Comparison of ENCODE assay signal across 14 cellular contexts in genomic region chr20:46012926-46013825, GRCh38. TPM values are rescaled to one million over a fixed set of nuclear protein-coding genes. Genes with fewer than 3 reads are reported as not detected.
A peak's percentile ranks its signal among the peaks of the same experiment; 100 is the strongest.
DNase-seq lines count a peak whose midpoint lies in the region; ATAC-seq, FAIRE-seq and TF ChIP-seq lines count a peak whose summit lies in the region.
"Had no signal": no experiment of that assay in that cellular context is flagged by ENCODE, and none has a peak within 500 bp of the region (broad histone marks: within the 10 kb centered on the region; RNA-seq: fewer than 3 reads in every experiment).

No MANE protein-coding gene starts in this region.

- WGBS in GM12878 (ENCODE audit: insufficient coverage, insufficient replicate concordance, low lambda C conversion rate, missing lambda C conversion rate) = 36% methylated on average over 31 of the region's 39 CpGs

- no peak for TF ChIP-seq CTCF in GM12878 (IDR thresholded peaks at IDR 0.05 in 2 of 3, conservative IDR thresholded peaks at IDR 0.05 in 1 of 3; ENCODE audit: control insufficient read depth in 2 of 3, extremely low read depth in 1 of 3, insufficient read depth in 1 of 3, low read depth in 3 of 3, low read length in 3 of 3)
- TF ChIP-seq CTCF in natural killer cell (IDR thresholded peaks at IDR 0.05) = no peak

- no peaks in the 10 kb centered on the region for H3K79me2 ChIP-seq in GM12878 (ENCODE audit: control insufficient read depth, insufficient read depth, low read length)

- BruUV-seq in GM12878 (replicated peaks; lab: Mats Ljungman, UMichigan) = no TSS peak

- H3K4me3 ChIP-seq in HUES6 (ENCODE audit: low read depth, low read length) (peak overlapping the region; percentile 58), GM12878 (no peak overlapping the region)
- H3K4me3 ChIP-seq: thyroid gland had no signal

- SMC1A ChIA-PET in GM12878 (lab: Charles Lee; ENCODE audit: uncharacterized antibody, unreplicated experiment) = interaction anchor here (0.6 to 2.0 kb wide), 10 partner anchors 15 to 473 kb away, joined by 3 to 12 read pairs (median 4); no protein-coding TSS in a partner anchor

- TF ChIP-seq RAD21 in GM12878 (IDR thresholded peaks at IDR 0.05; ENCODE audit: insufficient read depth, low read depth, low read length) = no peak

- no peak for TF ChIP-seq EP300 in GM12878 (IDR thresholded peaks at IDR 0.05; ENCODE audit: borderline replicate concordance in 1 of 2, control insufficient read depth in 1 of 2, low read depth in 2 of 2, low read length in 2 of 2)

- H3K9me3 Mint-ChIP-seq in natural killer cell = no peaks in the 10 kb centered on the region
- H3K9me3 Mint-ChIP-seq: activated CD8-positive, alpha-beta T cell treated with anti-CD3 and anti-CD28 coated beads for 36 hours had no signal

- peak overlapping the region; percentile 69 for H3K4me3 Mint-ChIP-seq in natural killer cell

- POLR2A ChIA-PET in GM12878 (lab: Charles Lee) = interaction anchor here (0.7 kb wide), 1 partner anchor 104 kb away, joined by 6 read pairs; no protein-coding TSS in a partner anchor

- no peak for FAIRE-seq in GM12878 (lab: Jason Lieb, UNC)
- no peak for FAIRE-seq in H54 (lab: Jason Lieb, UNC)
- FAIRE-seq: GM19239 had no signal

- DNase-seq in NCI-H82 (lab: John Stamatoyannopoulos, UW) (peak; percentile 63), NCI-H82 treated with DMSO at 0.1 percent for 48 hours (lab: John Stamatoyannopoulos, UW; ENCODE audit: unreplicated experiment) (no peak), GM12878 (ENCODE audit: low read depth, low spot score) (no peak), natural killer cell (no peak), H54 (ENCODE audit: insufficient read length, low spot score) (no peak)

- CTCF ChIA-PET in GM12878 (lab: Yijun Ruan, JAX) = interaction anchor here (0.6 to 11.5 kb wide), 28 partner anchors 8 to 803 kb away, joined by 3 to 190 read pairs (median 5); partner anchors contain the start of genes PCIF1 and ZSWIM1

- intact Hi-C loops in GM12878 (cut with micrococcal nuclease; ENCODE audit: unreplicated experiment) = loop anchor here (5.0 kb wide), 1 partner anchor 41 kb away; the partner anchor contains the start of gene ZNF335
- intact Hi-C loops in natural killer cell (cut with micrococcal nuclease) = loop anchor here (1.0 to 5.0 kb wide), 2 partner anchors 26 to 41 kb away; partner anchors contain the start of gene ZNF335

- peaks cover 35 to 56% of the 10 kb centered on the region in 2 donors for H3K4me1 Mint-ChIP-seq in natural killer cell

- H3K27ac ChIP-seq in HUES6 (ENCODE audit: low read depth, low read length) (no peak overlapping the region), GM12878 (ENCODE audit: control insufficient read depth, insufficient read depth) (no peak overlapping the region)
- H3K27ac ChIP-seq: ascending aorta, thyroid gland had no signal

- H3K27me3 ChIP-seq in HUES6 (ENCODE audit: control insufficient read depth, insufficient read depth, low read length) (peaks cover 15% of the 10 kb centered on the region), GM12878 (replicated peaks in 1 of 2; ENCODE audit: control insufficient read depth in 2 of 2, insufficient read depth in 2 of 2, low read length in 1 of 2) (peaks cover 11 to 12% of the 10 kb centered on the region in 2 experiments; a peak in 3 of 4 replicates)

- H4K20me1 ChIP-seq in GM12878 (ENCODE audit: control insufficient read depth, insufficient read depth) = no peaks in the 10 kb centered on the region

- TF ChIP-seq POLR2A in GM12878 (IDR thresholded peaks at IDR 0.05; ENCODE audit: low read depth, low read length) (no peak), H54 (IDR thresholded peaks at IDR 0.05; ENCODE audit: low read depth, low read length) (no peak)

- peak overlapping the region in 1 of 2 donors; percentile 83 for H3K27ac Mint-ChIP-seq in natural killer cell
- H3K27ac Mint-ChIP-seq: activated CD8-positive, alpha-beta T cell treated with anti-CD3 and anti-CD28 coated beads for 36 hours had no signal

- H3K9ac ChIP-seq in HUES6 (ENCODE audit: low read length) = no peak overlapping the region
- no peak overlapping the region for H3K9ac ChIP-seq in GM12878 (ENCODE audit: control insufficient read depth, insufficient read depth, low read length)

- H3K36me3 Mint-ChIP-seq in natural killer cell = no peaks in the 10 kb centered on the region

- RAD21 ChIA-PET in GM12878 (lab: Charles Lee; ENCODE audit: unreplicated experiment) = interaction anchor here (0.7 to 6.6 kb wide), 9 partner anchors 9 to 79 kb away, joined by 3 to 66 read pairs (median 9); partner anchors contain the start of gene PCIF1

- H3K27me3 Mint-ChIP-seq in natural killer cell (ENCODE audit: low read depth in 2 of 2) = peaks cover 64% of the 10 kb centered on the region in 2 donors

- no peak for ATAC-seq in GM12878
- ATAC-seq in natural killer cell = no peak
- no peak for ATAC-seq in GM18907 (IDR thresholded peaks at IDR 0.05; ENCODE audit: unreplicated experiment)
- ATAC-seq in HG03460 (IDR thresholded peaks at IDR 0.05; ENCODE audit: unreplicated experiment) = no peak

- in situ Hi-C loops in GM12878 (cut with MboI) = no loop called here

- peaks cover 17% of the 10 kb centered on the region for H3K4me1 ChIP-seq in HUES6 (ENCODE audit: control insufficient read depth, insufficient read depth, low read length)
- H3K4me1 ChIP-seq in GM12878 (ENCODE audit: control insufficient read depth, insufficient read depth, low read length) = peaks cover 18% of the 10 kb centered on the region

- no peak overlapping the region for H2AFZ ChIP-seq in GM12878 (ENCODE audit: control insufficient read depth, low read depth, low read length)

- H3K4me2 ChIP-seq in GM12878 (ENCODE audit: control insufficient read depth, insufficient read depth) = 0 out of 2 replicates have a peak overlapping the region, but pooled peaks have one; percentile 3

- H3K36me3 ChIP-seq in HUES6 (ENCODE audit: control insufficient read depth, insufficient read depth, low read length) = no peaks in the 10 kb centered on the region
- H3K36me3 ChIP-seq in GM12878 (ENCODE audit: control insufficient read depth in 2 of 2, insufficient read depth in 2 of 2, low read length in 1 of 2) = no peaks in the 10 kb centered on the region
- H3K36me3 ChIP-seq: ascending aorta, thyroid gland had no signal

- H3K9me3 ChIP-seq in HUES6 (ENCODE audit: control insufficient read depth, insufficient read depth, low read depth, low read length) = 0 out of 2 replicates have a peak, but pooled peaks cover 5% of the 10 kb centered on the region
- no peaks in the 10 kb centered on the region; the same call in 2 of the 3 replicates for H3K9me3 ChIP-seq in GM12878 (replicated peaks; ENCODE audit: control insufficient read depth, insufficient read depth, low read length)
- H3K9me3 ChIP-seq: ascending aorta, thyroid gland had no signal

RNA-seq across cellular contexts. Expression of gene MMP9, which starts 4.5 kb away (rescaled TPM):
- 0.15 TPM in 1 of 2 replicates, not detected in the other for total RNA-seq in GM12878 (2013; cell fraction: nucleolus; rRNA removed)
- total RNA-seq in GM12878 (2014; rRNA removed) = 0.06 and 0.49 TPM in 2 replicates
- total RNA-seq in GM12878 (2014; rRNA removed; fragmentation: Illumina TruSeq; extraction: Trizol) = 0.09 TPM in 1 of 2 replicates, not detected in the other
- 0.23 and 0.48 TPM in 2 replicates for total RNA-seq in GM12878 (2021)
- polyA plus RNA-seq in GM12878 (2011; ENCODE audit: low read depth) = not detected
- polyA plus RNA-seq in GM12878 (2011; rRNA removed) = 0.20 and 0.34 TPM in 2 replicates
- polyA plus RNA-seq in GM12878 (2011; cell fraction: cytosol; rRNA removed) = 0.64 and 0.75 TPM in 2 replicates
- 1.8 TPM in 2 replicates for polyA plus RNA-seq in GM12878 (2011; cell fraction: nucleus; rRNA removed)
- polyA plus RNA-seq in GM12878 (2012) = 0.28 TPM in 2 replicates
- 0.10 TPM in 1 of 2 replicates, not detected in the other for polyA plus RNA-seq in GM12878 (2014; fragmentation: Illumina TruSeq; extraction: Trizol)
- under 1 TPM in 1 of 2 experiments, not detected in 1; 0.04 TPM for polyA plus RNA-seq in GM12878 (2014; fragmentation: Nextera tagmentation; extraction: Ambion mirVana)
- 0.09 and 0.18 TPM in 2 replicates for polyA plus RNA-seq in GM12878 (2014; rRNA removed)
- under 1 TPM; 0.09 to 0.20 TPM for polyA plus RNA-seq in GM12878 (2016; fragmentation: Nextera tagmentation; extraction: Ambion mirVana)
- 0.15 and 0.31 TPM in 2 replicates for polyA minus RNA-seq in GM12878 (2011; rRNA and poly(A)+ RNA removed)
- polyA minus RNA-seq in GM12878 (2011; cell fraction: cytosol; rRNA and poly(A)+ RNA removed) = 0.94 and 1.0 TPM in 2 replicates
- polyA minus RNA-seq in GM12878 (2011; cell fraction: nucleus; rRNA and poly(A)+ RNA removed) = 0.36 TPM in 1 of 2 replicates, not detected in the other
- 1 to 10 TPM; 2.0 to 2.8 (median 2.8) TPM for total RNA-seq in natural killer cell
- total RNA-seq: ascending aorta had no signal

RNA-seq across cellular contexts. Expression of gene SLC12A5, which starts 15.8 kb away (rescaled TPM):
- total RNA-seq in GM12878 (2013; cell fraction: nucleolus; rRNA removed) = 0.23 TPM in 1 of 2 replicates, not detected in the other
- 0.05 and 0.34 TPM in 2 replicates for total RNA-seq in GM12878 (2014; rRNA removed)
- total RNA-seq in GM12878 (2014; rRNA removed; fragmentation: Illumina TruSeq; extraction: Trizol) = 0.72 TPM in 1 of 2 replicates, not detected in the other
- total RNA-seq in GM12878 (2021) = 2.7 and 3.1 TPM in 2 replicates
- polyA plus RNA-seq in GM12878 (2011; ENCODE audit: low read depth) = not detected
- 1.0 and 1.7 TPM in 2 replicates for polyA plus RNA-seq in GM12878 (2011; rRNA removed)
- 2.2 and 6.3 TPM in 2 replicates for polyA plus RNA-seq in GM12878 (2011; cell fraction: cytosol; rRNA removed)
- polyA plus RNA-seq in GM12878 (2011; cell fraction: nucleus; rRNA removed) = 1.1 and 2.2 TPM in 2 replicates
- 2.6 and 3.2 TPM in 2 replicates for polyA plus RNA-seq in GM12878 (2012)
- polyA plus RNA-seq in GM12878 (2014; fragmentation: Illumina TruSeq; extraction: Trizol) = 1.9 TPM in 1 of 2 replicates, not detected in the other
- polyA plus RNA-seq in GM12878 (2014; fragmentation: Nextera tagmentation; extraction: Ambion mirVana) = under 1 TPM; 0.26 to 0.37 TPM
- polyA plus RNA-seq in GM12878 (2014; rRNA removed) = 1.3 and 1.6 TPM in 2 replicates
- polyA plus RNA-seq in GM12878 (2016; fragmentation: Nextera tagmentation; extraction: Ambion mirVana) = 1 to 10 TPM; 1.0 to 1.7 TPM
- polyA minus RNA-seq in GM12878 (2011; rRNA and poly(A)+ RNA removed) = 2.4 TPM in 1 of 2 replicates, not detected in the other
- polyA minus RNA-seq in GM12878 (2011; cell fraction: cytosol; rRNA and poly(A)+ RNA removed) = not detected in 2 replicates
- 0.12 and 0.38 TPM in 2 replicates for polyA minus RNA-seq in GM12878 (2011; cell fraction: nucleus; rRNA and poly(A)+ RNA removed)
- under 1 TPM in 1 of 3 donors, not detected in 2; 0.85 TPM for total RNA-seq in natural killer cell
- total RNA-seq: ascending aorta, epithelial cell of proximal tubule, kidney epithelial cell had no signal

RNA-seq across cellular contexts. Expression of gene ZNF335, which starts 41.2 kb away (rescaled TPM):
- total RNA-seq in GM12878 (2013; cell fraction: nucleolus; rRNA removed) = 110 and 127 TPM in 2 replicates
- total RNA-seq in GM12878 (2014; rRNA removed) = 19.9 and 24.2 TPM in 2 replicates
- total RNA-seq in GM12878 (2014; rRNA removed; fragmentation: Illumina TruSeq; extraction: Trizol) = 10.5 and 12.3 TPM in 2 replicates
- 25.0 and 30.1 TPM in 2 replicates for total RNA-seq in GM12878 (2021)
- 6.9 TPM for polyA plus RNA-seq in GM12878 (2011; ENCODE audit: low read depth)
- polyA plus RNA-seq in GM12878 (2011; rRNA removed) = 5.0 and 11.4 TPM in 2 replicates
- polyA plus RNA-seq in GM12878 (2011; cell fraction: cytosol; rRNA removed) = 13.1 and 18.1 TPM in 2 replicates
- polyA plus RNA-seq in GM12878 (2011; cell fraction: nucleus; rRNA removed) = 80.6 and 103 TPM in 2 replicates
- polyA plus RNA-seq in GM12878 (2012) = 13.7 and 15.3 TPM in 2 replicates
- polyA plus RNA-seq in GM12878 (2014; fragmentation: Illumina TruSeq; extraction: Trizol) = 3.4 and 12.5 TPM in 2 replicates
- polyA plus RNA-seq in GM12878 (2014; fragmentation: Nextera tagmentation; extraction: Ambion mirVana) = 1 to 10 TPM in 1 of 2 experiments, under 1 TPM in 1; 0.74 to 1.2 TPM
- 24.8 and 27.2 TPM in 2 replicates for polyA plus RNA-seq in GM12878 (2014; rRNA removed)
- 10 to 100 TPM; 16.5 to 19.5 TPM for polyA plus RNA-seq in GM12878 (2016; fragmentation: Nextera tagmentation; extraction: Ambion mirVana)
- polyA minus RNA-seq in GM12878 (2011; rRNA and poly(A)+ RNA removed) = 28.2 and 32.4 TPM in 2 replicates
- 6.3 and 9.9 TPM in 2 replicates for polyA minus RNA-seq in GM12878 (2011; cell fraction: cytosol; rRNA and poly(A)+ RNA removed)
- 45.3 and 81.1 TPM in 2 replicates for polyA minus RNA-seq in GM12878 (2011; cell fraction: nucleus; rRNA and poly(A)+ RNA removed)
- 100 to 1,000 TPM; 101 to 119 (median 102) TPM for total RNA-seq in natural killer cell
